Comparison of ENCODE assay signal across 15 cellular contexts in the genomic region with DNA sequence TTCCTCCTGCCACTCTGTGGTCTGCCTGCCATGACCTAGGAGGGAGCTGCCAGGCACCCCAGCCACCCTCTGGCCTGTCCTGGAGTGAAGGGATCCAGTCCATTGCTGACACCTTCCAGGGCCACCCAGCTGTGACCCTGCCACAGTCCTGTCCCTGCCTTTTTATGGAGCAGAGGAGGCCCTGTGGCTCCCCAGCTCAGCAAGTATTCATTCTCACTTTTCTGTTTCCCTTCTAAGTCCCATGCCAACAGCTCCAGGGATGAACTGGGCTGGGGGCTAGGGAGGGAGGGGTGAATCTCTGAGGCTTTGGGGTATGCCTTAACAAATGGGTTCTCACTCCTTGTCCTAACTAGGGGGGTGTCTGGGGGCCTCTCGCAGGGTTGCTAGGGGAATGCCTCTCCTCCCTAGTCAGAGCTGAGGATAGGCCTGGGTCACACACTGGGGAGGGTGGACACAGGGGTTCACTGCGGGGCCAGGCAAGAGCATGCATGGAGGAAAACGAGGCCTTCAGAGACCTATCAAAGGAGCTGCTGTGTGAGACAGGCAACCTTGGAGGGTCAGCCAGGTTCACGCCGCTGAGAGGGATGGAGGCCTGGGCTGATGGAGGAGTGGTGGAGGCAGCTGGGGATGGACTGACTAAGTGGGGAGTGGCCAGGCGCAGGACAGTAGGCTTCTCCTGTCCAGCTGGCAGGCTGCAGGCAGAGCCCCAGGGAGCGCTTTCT. TPM values are rescaled to one million over a fixed set of nuclear protein-coding genes. Genes with fewer than 3 reads are reported as not detected.
DNase-seq lines count a peak whose midpoint lies in the region; ATAC-seq and TF ChIP-seq lines count a peak whose summit lies in the region.
"Had no signal": no experiment of that assay in that cellular context is flagged by ENCODE, and none has a peak within 500 bp of the region (broad histone marks: within the 10 kb centered on the region; RNA-seq: fewer than 3 reads in every experiment).

No MANE protein-coding gene starts in this region.

- H3K9ac ChIP-seq in SK-N-MC (ENCODE audit: insufficient read length): peak overlapping the region; percentile 52

- no peaks in the 10 kb centered on the region for H3K4me1 ChIP-seq in left lung
- H3K4me1 ChIP-seq: HAP-1 had no signal

- H3K4me3 ChIP-seq in SK-N-MC (peak overlapping the region; percentile 34; the same call in 1 of the 2 replicates), left lung (no peak overlapping the region)
- H3K4me3 ChIP-seq: HAP-1, stomach had no signal

- intact Hi-C loops in left lung (cut with DNase I): no loop called here

- peak; percentile 54 for DNase-seq in ELF-1 (ENCODE audit: low read depth, low spot score)
- no peak for DNase-seq in SK-N-MC (ENCODE audit: low read depth, low spot score)
- peak in 1 of 2 donors; percentile 66 for DNase-seq in left lung
- peak; percentile 53 for DNase-seq in retina
- DNase-seq in GM19240 (ENCODE audit: insufficient read length, low spot score): no peak
- no peak for DNase-seq in NCI-H1694 (lab: John Stamatoyannopoulos, UW)
- DNase-seq in OCI-M2 (lab: John Stamatoyannopoulos, UW; ENCODE audit: unreplicated experiment): no peak
- no peak for DNase-seq in substantia nigra (lab: John Stamatoyannopoulos, UW)
- DNase-seq: activated gamma-delta T cell; effector CD8-positive, alpha-beta T cell; NCI-H2081 treated with DMSO at 0.1 percent for 48 hours; stomach had no signal

- no peak for TF ChIP-seq CTCF in left lung (IDR thresholded peaks at IDR 0.05)

- no peaks in the 10 kb centered on the region for H3K36me3 ChIP-seq in SK-N-MC (ENCODE audit: insufficient read depth, low read length)
- H3K36me3 ChIP-seq in left lung: no peaks in the 10 kb centered on the region
- H3K36me3 ChIP-seq: HAP-1, stomach had no signal

- ATAC-seq in left lung: peak; percentile 53

- H3K9me3 ChIP-seq in SK-N-MC (ENCODE audit: low read depth, low read length) (no peaks in the 10 kb centered on the region), left lung (no peaks in the 10 kb centered on the region)
- H3K9me3 ChIP-seq: HAP-1, stomach had no signal

- no peaks in the 10 kb centered on the region for H3K27me3 ChIP-seq in left lung
- H3K27me3 ChIP-seq: stomach had no signal

- H3K27ac ChIP-seq in SK-N-MC: peak overlapping the region; percentile 89
- H3K27ac ChIP-seq in left lung: no peak overlapping the region
- H3K27ac ChIP-seq in substantia nigra (ENCODE audit: low read depth, low read length, poor library complexity, severe bottlenecking): no peak overlapping the region
- H3K27ac ChIP-seq: HL-60, VCaP had no signal

RNA-seq across cellular contexts. Expression of a gene that starts 31.8 kb away (rescaled TPM):
- 10 to 100 TPM in 1 of 2 donors, 1 to 10 TPM in 1; 8.1 to 23.7 TPM for total RNA-seq in left lung

Comparison
In these comparisons a context has a peak if more than half of its experiments do, and no peak if none do; other contexts are left out.
1. DNase-seq: peak in ELF-1 (single experiment) and retina (single experiment); none in SK-N-MC (single experiment), GM19240 (single experiment), NCI-H1694 (single experiment), OCI-M2 (single experiment) and substantia nigra (0 of 49).